Comparison of ENCODE assay signal across 1 cellular context in genomic region chr21:41953831-41954653, GRCh38.
TF ChIP-seq lines count a peak whose summit lies in the region.

TSS of gene C2CD2 (minus strand) at chr21:41954018. CDS start at chr21:41953648, 370 bp downstream.

TF ChIP-seq in K562, 482 proteins besides CTCF, POLR2A, EP300 and RAD21 (continues in another document):
- TF ChIP-seq ZKSCAN8 (CRISPR knock-in tag; IDR thresholded peaks at IDR 0.05) (no peak), MTF1 (CRISPR knock-in tag; IDR thresholded peaks at IDR 0.05; ENCODE audit: borderline replicate concordance) (no peak), RBFOX2 (IDR thresholded peaks at IDR 0.05; ENCODE audit: low read depth, low read length) (peak; percentile 71), TAF1 (IDR thresholded peaks at IDR 0.05; ENCODE audit: control insufficient read depth, extremely low read depth, insufficient read depth, low read length, severe bottlenecking) (no peak), CGGBP1 (CRISPR knock-in tag; IDR thresholded peaks at IDR 0.05) (no peak), HDAC1 (IDR thresholded peaks at IDR 0.05) (peak in 1 of 2 experiments; percentile 78; a peak in 1 of 4 replicates), THAP12 (CRISPR knock-in tag; IDR thresholded peaks at IDR 0.05) (peak; percentile 69), THRB (CRISPR knock-in tag; conservative IDR thresholded peaks at IDR 0.05) (no peak), ZKSCAN1 (IDR thresholded peaks at IDR 0.05; ENCODE audit: low read depth, low read length) (0 out of 2 replicates have a peak, but pooled peaks have one; percentile 38), ZFP30 (CRISPR knock-in tag; IDR thresholded peaks at IDR 0.05; ENCODE audit: borderline replicate concordance) (no peak), ZSCAN29 (IDR thresholded peaks at IDR 0.05) (0 out of 2 replicates have a peak, but pooled peaks have one; percentile 48), ZFP36 (IDR thresholded peaks at IDR 0.05; ENCODE audit: low read depth, low read length, partially characterized antibody) (no peak), ZNF318 (IDR thresholded peaks at IDR 0.05; ENCODE audit: borderline replicate concordance in 1 of 2, low read depth in 1 of 2) (no peak), CBX3 (IDR thresholded peaks at IDR 0.05; ENCODE audit: borderline replicate concordance in 1 of 2, low read length in 2 of 2) (0 out of 3 replicates have a peak, but pooled peaks of 1 of the 2 experiments have one; percentile 23), ZNF280B (CRISPR knock-in tag; IDR thresholded peaks at IDR 0.05) (no peak), FOXK2 (conservative IDR thresholded peaks at IDR 0.05 in 1 of 2, IDR thresholded peaks at IDR 0.05 in 1 of 2; ENCODE audit: low read depth in 2 of 2) (no peak), KLF6 (CRISPR knock-in tag; IDR thresholded peaks at IDR 0.05; ENCODE audit: borderline replicate concordance) (no peak), E2F3 (CRISPR knock-in tag; IDR thresholded peaks at IDR 0.05) (peak; percentile 67; the same call in 1 of the 2 replicates)
- TF ChIP-seq, protein P1, sequence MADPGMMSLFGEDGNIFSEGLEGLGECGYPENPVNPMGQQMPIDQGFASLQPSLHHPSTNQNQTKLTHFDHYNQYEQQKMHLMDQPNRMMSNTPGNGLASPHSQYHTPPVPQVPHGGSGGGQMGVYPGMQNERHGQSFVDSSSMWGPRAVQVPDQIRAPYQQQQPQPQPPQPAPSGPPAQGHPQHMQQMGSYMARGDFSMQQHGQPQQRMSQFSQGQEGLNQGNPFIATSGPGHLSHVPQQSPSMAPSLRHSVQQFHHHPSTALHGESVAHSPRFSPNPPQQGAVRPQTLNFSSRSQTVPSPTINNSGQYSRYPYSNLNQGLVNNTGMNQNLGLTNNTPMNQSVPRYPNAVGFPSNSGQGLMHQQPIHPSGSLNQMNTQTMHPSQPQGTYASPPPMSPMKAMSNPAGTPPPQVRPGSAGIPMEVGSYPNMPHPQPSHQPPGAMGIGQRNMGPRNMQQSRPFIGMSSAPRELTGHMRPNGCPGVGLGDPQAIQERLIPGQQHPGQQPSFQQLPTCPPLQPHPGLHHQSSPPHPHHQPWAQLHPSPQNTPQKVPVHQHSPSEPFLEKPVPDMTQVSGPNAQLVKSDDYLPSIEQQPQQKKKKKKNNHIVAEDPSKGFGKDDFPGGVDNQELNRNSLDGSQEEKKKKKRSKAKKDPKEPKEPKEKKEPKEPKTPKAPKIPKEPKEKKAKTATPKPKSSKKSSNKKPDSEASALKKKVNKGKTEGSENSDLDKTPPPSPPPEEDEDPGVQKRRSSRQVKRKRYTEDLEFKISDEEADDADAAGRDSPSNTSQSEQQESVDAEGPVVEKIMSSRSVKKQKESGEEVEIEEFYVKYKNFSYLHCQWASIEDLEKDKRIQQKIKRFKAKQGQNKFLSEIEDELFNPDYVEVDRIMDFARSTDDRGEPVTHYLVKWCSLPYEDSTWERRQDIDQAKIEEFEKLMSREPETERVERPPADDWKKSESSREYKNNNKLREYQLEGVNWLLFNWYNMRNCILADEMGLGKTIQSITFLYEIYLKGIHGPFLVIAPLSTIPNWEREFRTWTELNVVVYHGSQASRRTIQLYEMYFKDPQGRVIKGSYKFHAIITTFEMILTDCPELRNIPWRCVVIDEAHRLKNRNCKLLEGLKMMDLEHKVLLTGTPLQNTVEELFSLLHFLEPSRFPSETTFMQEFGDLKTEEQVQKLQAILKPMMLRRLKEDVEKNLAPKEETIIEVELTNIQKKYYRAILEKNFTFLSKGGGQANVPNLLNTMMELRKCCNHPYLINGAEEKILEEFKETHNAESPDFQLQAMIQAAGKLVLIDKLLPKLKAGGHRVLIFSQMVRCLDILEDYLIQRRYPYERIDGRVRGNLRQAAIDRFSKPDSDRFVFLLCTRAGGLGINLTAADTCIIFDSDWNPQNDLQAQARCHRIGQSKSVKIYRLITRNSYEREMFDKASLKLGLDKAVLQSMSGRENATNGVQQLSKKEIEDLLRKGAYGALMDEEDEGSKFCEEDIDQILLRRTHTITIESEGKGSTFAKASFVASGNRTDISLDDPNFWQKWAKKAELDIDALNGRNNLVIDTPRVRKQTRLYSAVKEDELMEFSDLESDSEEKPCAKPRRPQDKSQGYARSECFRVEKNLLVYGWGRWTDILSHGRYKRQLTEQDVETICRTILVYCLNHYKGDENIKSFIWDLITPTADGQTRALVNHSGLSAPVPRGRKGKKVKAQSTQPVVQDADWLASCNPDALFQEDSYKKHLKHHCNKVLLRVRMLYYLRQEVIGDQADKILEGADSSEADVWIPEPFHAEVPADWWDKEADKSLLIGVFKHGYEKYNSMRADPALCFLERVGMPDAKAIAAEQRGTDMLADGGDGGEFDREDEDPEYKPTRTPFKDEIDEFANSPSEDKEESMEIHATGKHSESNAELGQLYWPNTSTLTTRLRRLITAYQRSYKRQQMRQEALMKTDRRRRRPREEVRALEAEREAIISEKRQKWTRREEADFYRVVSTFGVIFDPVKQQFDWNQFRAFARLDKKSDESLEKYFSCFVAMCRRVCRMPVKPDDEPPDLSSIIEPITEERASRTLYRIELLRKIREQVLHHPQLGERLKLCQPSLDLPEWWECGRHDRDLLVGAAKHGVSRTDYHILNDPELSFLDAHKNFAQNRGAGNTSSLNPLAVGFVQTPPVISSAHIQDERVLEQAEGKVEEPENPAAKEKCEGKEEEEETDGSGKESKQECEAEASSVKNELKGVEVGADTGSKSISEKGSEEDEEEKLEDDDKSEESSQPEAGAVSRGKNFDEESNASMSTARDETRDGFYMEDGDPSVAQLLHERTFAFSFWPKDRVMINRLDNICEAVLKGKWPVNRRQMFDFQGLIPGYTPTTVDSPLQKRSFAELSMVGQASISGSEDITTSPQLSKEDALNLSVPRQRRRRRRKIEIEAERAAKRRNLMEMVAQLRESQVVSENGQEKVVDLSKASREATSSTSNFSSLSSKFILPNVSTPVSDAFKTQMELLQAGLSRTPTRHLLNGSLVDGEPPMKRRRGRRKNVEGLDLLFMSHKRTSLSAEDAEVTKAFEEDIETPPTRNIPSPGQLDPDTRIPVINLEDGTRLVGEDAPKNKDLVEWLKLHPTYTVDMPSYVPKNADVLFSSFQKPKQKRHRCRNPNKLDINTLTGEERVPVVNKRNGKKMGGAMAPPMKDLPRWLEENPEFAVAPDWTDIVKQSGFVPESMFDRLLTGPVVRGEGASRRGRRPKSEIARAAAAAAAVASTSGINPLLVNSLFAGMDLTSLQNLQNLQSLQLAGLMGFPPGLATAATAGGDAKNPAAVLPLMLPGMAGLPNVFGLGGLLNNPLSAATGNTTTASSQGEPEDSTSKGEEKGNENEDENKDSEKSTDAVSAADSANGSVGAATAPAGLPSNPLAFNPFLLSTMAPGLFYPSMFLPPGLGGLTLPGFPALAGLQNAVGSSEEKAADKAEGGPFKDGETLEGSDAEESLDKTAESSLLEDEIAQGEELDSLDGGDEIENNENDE (IDR thresholded peaks at IDR 0.05; ENCODE audit: low read depth, low read length): no peak
- TF ChIP-seq, protein P2, sequence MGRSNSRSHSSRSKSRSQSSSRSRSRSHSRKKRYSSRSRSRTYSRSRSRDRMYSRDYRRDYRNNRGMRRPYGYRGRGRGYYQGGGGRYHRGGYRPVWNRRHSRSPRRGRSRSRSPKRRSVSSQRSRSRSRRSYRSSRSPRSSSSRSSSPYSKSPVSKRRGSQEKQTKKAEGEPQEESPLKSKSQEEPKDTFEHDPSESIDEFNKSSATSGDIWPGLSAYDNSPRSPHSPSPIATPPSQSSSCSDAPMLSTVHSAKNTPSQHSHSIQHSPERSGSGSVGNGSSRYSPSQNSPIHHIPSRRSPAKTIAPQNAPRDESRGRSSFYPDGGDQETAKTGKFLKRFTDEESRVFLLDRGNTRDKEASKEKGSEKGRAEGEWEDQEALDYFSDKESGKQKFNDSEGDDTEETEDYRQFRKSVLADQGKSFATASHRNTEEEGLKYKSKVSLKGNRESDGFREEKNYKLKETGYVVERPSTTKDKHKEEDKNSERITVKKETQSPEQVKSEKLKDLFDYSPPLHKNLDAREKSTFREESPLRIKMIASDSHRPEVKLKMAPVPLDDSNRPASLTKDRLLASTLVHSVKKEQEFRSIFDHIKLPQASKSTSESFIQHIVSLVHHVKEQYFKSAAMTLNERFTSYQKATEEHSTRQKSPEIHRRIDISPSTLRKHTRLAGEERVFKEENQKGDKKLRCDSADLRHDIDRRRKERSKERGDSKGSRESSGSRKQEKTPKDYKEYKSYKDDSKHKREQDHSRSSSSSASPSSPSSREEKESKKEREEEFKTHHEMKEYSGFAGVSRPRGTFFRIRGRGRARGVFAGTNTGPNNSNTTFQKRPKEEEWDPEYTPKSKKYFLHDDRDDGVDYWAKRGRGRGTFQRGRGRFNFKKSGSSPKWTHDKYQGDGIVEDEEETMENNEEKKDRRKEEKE (IDR thresholded peaks at IDR 0.05; ENCODE audit: borderline replicate concordance in 1 of 2, control insufficient read depth in 1 of 2, low read depth in 2 of 2, low read length in 1 of 2): no peak
